Comparison of ENCODE assay signal across 7 cellular contexts in the genomic region with DNA sequence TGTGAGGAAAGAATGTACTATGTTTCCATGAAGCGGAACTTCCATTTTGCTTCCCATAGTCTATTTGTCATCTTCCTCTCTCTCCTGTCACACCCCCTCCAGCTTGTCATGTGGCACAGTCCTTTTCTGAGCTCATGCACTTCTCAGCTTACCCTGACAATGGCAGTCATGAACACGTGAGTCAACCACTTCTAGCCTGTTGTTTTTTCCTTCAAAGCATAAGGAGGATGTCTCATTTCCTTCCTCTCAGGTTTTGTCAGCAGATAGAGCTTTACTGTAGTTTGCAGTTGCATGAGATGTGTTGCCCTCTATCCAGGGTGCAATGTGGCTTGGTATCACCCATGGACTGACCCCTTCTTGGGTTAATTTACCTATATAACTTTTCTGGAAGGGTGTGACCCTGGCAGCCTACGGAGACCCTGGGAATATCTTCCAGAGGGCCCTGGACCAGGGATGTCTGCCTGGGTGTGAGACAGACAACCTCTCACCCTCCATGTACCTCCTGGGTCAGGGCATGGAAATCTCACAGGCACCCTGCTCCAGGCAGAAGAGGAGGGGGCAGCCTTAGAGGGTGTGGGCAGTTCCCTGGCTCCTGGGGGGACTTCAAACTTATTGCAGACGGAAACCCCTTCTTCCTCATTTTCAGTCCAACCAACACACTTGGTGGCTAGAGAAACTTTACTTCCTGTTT. TPM values are rescaled to one million over a fixed set of nuclear protein-coding genes. Genes with fewer than 3 reads are reported as not detected.
DNase-seq lines count a peak whose midpoint lies in the region; ATAC-seq, FAIRE-seq and TF ChIP-seq lines count a peak whose summit lies in the region.

No MANE protein-coding gene starts in this region.

- no peaks in the 10 kb centered on the region for H3K27me3 ChIP-seq in GM12878 (replicated peaks in 1 of 2; ENCODE audit: control insufficient read depth in 2 of 2, insufficient read depth in 2 of 2, low read length in 1 of 2)
- no peaks in the 10 kb centered on the region for H3K27me3 ChIP-seq in left lung

- RAD21 ChIA-PET in GM12878 (lab: Charles Lee; ENCODE audit: unreplicated experiment), result interaction anchor here (0.5 to 2.9 kb wide), 15 partner anchors 8 to 884 kb away, joined by 3 to 20 read pairs (median 5); partner anchors contain the start of genes ARMC5 and ZNF668

- POLR2A ChIA-PET in GM12878 (lab: Charles Lee), result interaction anchor here (0.6 to 1.3 kb wide), 4 partner anchors 8 to 752 kb away, joined by 3 to 5 read pairs (median 3); partner anchors contain the start of gene KAT8

- no peaks in the 10 kb centered on the region; the same call in 2 of the 3 replicates for H3K9me3 ChIP-seq in GM12878 (replicated peaks; ENCODE audit: control insufficient read depth, insufficient read depth, low read length)
- H3K9me3 ChIP-seq in left lung, result no peaks in the 10 kb centered on the region

- H2AFZ ChIP-seq in GM12878 (ENCODE audit: control insufficient read depth, low read depth, low read length), result peak overlapping the region; percentile 5

- peak overlapping the region; percentile 86 for H3K27ac Mint-ChIP-seq in T-helper 1 cell treated with Interleukin-12 subunit alpha and Interleukin-12 subunit beta and Interleukin-4 antibody, amounts not matched to agents 30 μg/mL and 1 μg/mL, for 36 hours
- peak overlapping the region; percentile 49 for H3K27ac Mint-ChIP-seq in stimulated activated memory B cell treated with anti-CD40 and anti-IgM and Interleukin-4, amounts not matched to agents 10 μg/mL and 1 μg/mL and 100 μg/mL, for 72 hours

- no peaks in the 10 kb centered on the region for H4K20me1 ChIP-seq in GM12878 (ENCODE audit: control insufficient read depth, insufficient read depth)

- peak; percentile 96 for DNase-seq in HT1080 (ENCODE audit: low read depth)
- DNase-seq in GM12878 (ENCODE audit: low read depth, low spot score), result peak; percentile 63
- peak in 1 of 2 donors; percentile 84 for DNase-seq in left lung

- H3K36me3 ChIP-seq in GM12878 (ENCODE audit: control insufficient read depth in 2 of 2, insufficient read depth in 2 of 2, low read length in 1 of 2), result no peaks in the 10 kb centered on the region
- no peaks in the 10 kb centered on the region for H3K36me3 ChIP-seq in left lung

- peak overlapping the region; percentile 69 for H3K4me3 Mint-ChIP-seq in T-helper 1 cell treated with Interleukin-12 subunit alpha and Interleukin-12 subunit beta and Interleukin-4 antibody, amounts not matched to agents 30 μg/mL and 1 μg/mL, for 36 hours
- peak overlapping the region; percentile 40 for H3K4me3 Mint-ChIP-seq in stimulated activated memory B cell treated with anti-CD40 and anti-IgM and Interleukin-4, amounts not matched to agents 10 μg/mL and 1 μg/mL and 100 μg/mL, for 72 hours

- SMC1A ChIA-PET in GM12878 (lab: Charles Lee; ENCODE audit: uncharacterized antibody, unreplicated experiment), result interaction anchor here (0.6 to 5.4 kb wide), 13 partner anchors 9 to 920 kb away, joined by 3 to 37 read pairs (median 4); partner anchors contain the start of genes ARMC5 and FUS

- H3K9ac ChIP-seq in GM12878 (ENCODE audit: control insufficient read depth, insufficient read depth, low read length), result no peak overlapping the region

- WGBS in GM12878 (ENCODE audit: insufficient coverage, insufficient replicate concordance, low lambda C conversion rate, missing lambda C conversion rate), result 8% methylated on average over 4 of the region's 4 CpGs

- in situ Hi-C loops in GM12878 (cut with MboI), result loop anchor here (5.0 to 10.0 kb wide), 10 partner anchors 65 to 915 kb away; partner anchors contain the start of genes ARMC5, ITGAX, KAT8 and PYCARD

- peaks cover 8% of the 10 kb centered on the region for H3K36me3 Mint-ChIP-seq in T-helper 1 cell treated with Interleukin-12 subunit alpha and Interleukin-12 subunit beta and Interleukin-4 antibody, amounts not matched to agents 30 μg/mL and 1 μg/mL, for 36 hours (ENCODE audit: low read depth)
- peaks cover under 1% of the 10 kb centered on the region for H3K36me3 Mint-ChIP-seq in stimulated activated memory B cell treated with anti-CD40 and anti-IgM and Interleukin-4, amounts not matched to agents 10 μg/mL and 1 μg/mL and 100 μg/mL, for 72 hours

- no peak for TF ChIP-seq RAD21 in GM12878 (IDR thresholded peaks at IDR 0.05; ENCODE audit: insufficient read depth, low read depth, low read length)

- ATAC-seq in GM18861 (IDR thresholded peaks at IDR 0.05; ENCODE audit: unreplicated experiment), result peak; percentile 44
- ATAC-seq in GM12878, result peak; percentile 61
- peak; percentile 73 for ATAC-seq in left lung
- peak; percentile 75 for ATAC-seq in stimulated activated memory B cell treated with anti-CD40 and anti-IgM and Interleukin-4, amounts not matched to agents 10 μg/mL and 1 μg/mL and 100 μg/mL, for 72 hours
- no peak for ATAC-seq in HG02840 (IDR thresholded peaks at IDR 0.05; ENCODE audit: low FRiP score, unreplicated experiment)

- TF ChIP-seq POLR2A in GM12878 (IDR thresholded peaks at IDR 0.05; ENCODE audit: low read depth, low read length), result no peak

- H3K4me2 ChIP-seq in GM12878 (ENCODE audit: control insufficient read depth, insufficient read depth), result peak overlapping the region; percentile 77

- peaks cover 14% of the 10 kb centered on the region for H3K79me2 ChIP-seq in GM12878 (ENCODE audit: control insufficient read depth, insufficient read depth, low read length)

- TF ChIP-seq EP300 in GM12878 (IDR thresholded peaks at IDR 0.05; ENCODE audit: borderline replicate concordance in 1 of 2, control insufficient read depth in 1 of 2, low read depth in 2 of 2, low read length in 2 of 2), result no peak

- peak; percentile 83 for FAIRE-seq in GM12878 (lab: Jason Lieb, UNC)

- CTCF ChIA-PET in GM12878 (lab: Yijun Ruan, JAX), result interaction anchor here (0.6 to 9.6 kb wide), 13 partner anchors 8 to 919 kb away, joined by 3 to 92 read pairs (median 5); partner anchors contain the start of genes ARMC5 and VKORC1

- TF ChIP-seq CTCF in GM12878 (IDR thresholded peaks at IDR 0.05 in 2 of 3, conservative IDR thresholded peaks at IDR 0.05 in 1 of 3; ENCODE audit: control insufficient read depth in 2 of 3, extremely low read depth in 1 of 3, insufficient read depth in 1 of 3, low read depth in 3 of 3, low read length in 3 of 3), result no peak
- TF ChIP-seq CTCF in left lung (IDR thresholded peaks at IDR 0.05), result no peak

- H3K4me3 ChIP-seq in GM12878 (no peak overlapping the region), left lung (peak overlapping the region in 1 of 2 donors; percentile 16)

- intact Hi-C loops in GM12878 (cut with micrococcal nuclease; ENCODE audit: unreplicated experiment), result loop anchor here (5.0 to 10.0 kb wide), 5 partner anchors 167 to 915 kb away; partner anchors contain the start of genes FUS, ITGAX, KAT8 and SETD1A
- intact Hi-C loops in left lung (cut with DNase I), result loop anchor here in 1 of 2 donors (10.0 kb wide), 1 partner anchor 885 kb away; the partner anchor contains the start of gene HSD3B7

- H3K27ac ChIP-seq in GM12878 (ENCODE audit: control insufficient read depth, insufficient read depth) (peak overlapping the region; percentile 57), left lung (peak overlapping the region; percentile 81 to 96)

- no TSS peak for BruUV-seq in GM12878 (replicated peaks; lab: Mats Ljungman, UMichigan)

- H3K4me1 ChIP-seq in GM12878 (ENCODE audit: control insufficient read depth, insufficient read depth, low read length) (peaks cover 24% of the 10 kb centered on the region), left lung (peaks cover 10 to 56% of the 10 kb centered on the region in 2 donors)

- peaks cover 4% of the 10 kb centered on the region for H3K9me3 Mint-ChIP-seq in T-helper 1 cell treated with Interleukin-12 subunit alpha and Interleukin-12 subunit beta and Interleukin-4 antibody, amounts not matched to agents 30 μg/mL and 1 μg/mL, for 36 hours
- no peaks in the 10 kb centered on the region for H3K9me3 Mint-ChIP-seq in stimulated activated memory B cell treated with anti-CD40 and anti-IgM and Interleukin-4, amounts not matched to agents 10 μg/mL and 1 μg/mL and 100 μg/mL, for 72 hours

- no peaks in the 10 kb centered on the region for H3K27me3 Mint-ChIP-seq in T-helper 1 cell treated with Interleukin-12 subunit alpha and Interleukin-12 subunit beta and Interleukin-4 antibody, amounts not matched to agents 30 μg/mL and 1 μg/mL, for 36 hours (ENCODE audit: low read depth)
- no peaks in the 10 kb centered on the region for H3K27me3 Mint-ChIP-seq in stimulated activated memory B cell treated with anti-CD40 and anti-IgM and Interleukin-4, amounts not matched to agents 10 μg/mL and 1 μg/mL and 100 μg/mL, for 72 hours

- H3K4me1 Mint-ChIP-seq in T-helper 1 cell treated with Interleukin-12 subunit alpha and Interleukin-12 subunit beta and Interleukin-4 antibody, amounts not matched to agents 30 μg/mL and 1 μg/mL, for 36 hours (ENCODE audit: low read depth), result peaks cover 34% of the 10 kb centered on the region
- H3K4me1 Mint-ChIP-seq in stimulated activated memory B cell treated with anti-CD40 and anti-IgM and Interleukin-4, amounts not matched to agents 10 μg/mL and 1 μg/mL and 100 μg/mL, for 72 hours, result peaks cover 42% of the 10 kb centered on the region

TF ChIP-seq in GM12878, 131 proteins besides CTCF, POLR2A, EP300 and RAD21 (continues in another document):
- peak; percentile 47; the same call in 1 of the 2 replicates for TF ChIP-seq EED (IDR thresholded peaks at IDR 0.05; ENCODE audit: low read depth)
- TF ChIP-seq ZBED1 (IDR thresholded peaks at IDR 0.05; ENCODE audit: borderline replicate concordance), result peak; percentile 58; the same call in 1 of the 2 replicates

RNA-seq across cellular contexts. Expression of gene ZNF267, which starts 4.0 kb away (rescaled TPM):
- 11.1 and 11.5 TPM in 2 replicates for total RNA-seq in HT1080 (2014; rRNA removed; shearing (Covaris generic))
- polyA plus RNA-seq in HT1080 (2015; cell fraction: cytosol; rRNA removed), result 7.2 and 7.7 TPM in 2 replicates
- 11.5 and 12.5 TPM in 2 replicates for polyA plus RNA-seq in HT1080 (2015; cell fraction: nucleus; rRNA removed)
- total RNA-seq in GM12878 (2013; cell fraction: nucleolus; rRNA removed), result 161 and 168 TPM in 2 replicates
- total RNA-seq in GM12878 (2014; rRNA removed), result 27.4 and 35.1 TPM in 2 replicates
- total RNA-seq in GM12878 (2014; rRNA removed; fragmentation: Illumina TruSeq; extraction: Trizol), result 54.6 and 57.3 TPM in 2 replicates
- total RNA-seq in GM12878 (2021), result 32.5 and 39.3 TPM in 2 replicates
- polyA plus RNA-seq in GM12878 (2011; ENCODE audit: low read depth), result 12.6 TPM
- 50.0 and 87.3 TPM in 2 replicates for polyA plus RNA-seq in GM12878 (2011; rRNA removed)
- 13.6 and 20.2 TPM in 2 replicates for polyA plus RNA-seq in GM12878 (2011; cell fraction: cytosol; rRNA removed)
- polyA plus RNA-seq in GM12878 (2011; cell fraction: nucleus; rRNA removed), result 45.7 and 52.3 TPM in 2 replicates
- 18.0 and 19.4 TPM in 2 replicates for polyA plus RNA-seq in GM12878 (2012)
- polyA plus RNA-seq in GM12878 (2014; fragmentation: Illumina TruSeq; extraction: Trizol), result 31.8 and 46.2 TPM in 2 replicates
- 10 to 100 TPM; 16.3 to 18.9 TPM for polyA plus RNA-seq in GM12878 (2014; fragmentation: Nextera tagmentation; extraction: Ambion mirVana)
- polyA plus RNA-seq in GM12878 (2014; rRNA removed), result 13.9 and 18.3 TPM in 2 replicates
- 10 to 100 TPM; 28.6 to 30.7 TPM for polyA plus RNA-seq in GM12878 (2016; fragmentation: Nextera tagmentation; extraction: Ambion mirVana)
- polyA minus RNA-seq in GM12878 (2011; rRNA and poly(A)+ RNA removed), result 72.0 and 84.8 TPM in 2 replicates
- 34.0 and 41.3 TPM in 2 replicates for polyA minus RNA-seq in GM12878 (2011; cell fraction: cytosol; rRNA and poly(A)+ RNA removed)
- 75.3 and 104 TPM in 2 replicates for polyA minus RNA-seq in GM12878 (2011; cell fraction: nucleus; rRNA and poly(A)+ RNA removed)
- total RNA-seq in left lung, result 10 to 100 TPM; 14.1 to 30.8 TPM
